Comparison of ENCODE assay signal across 8 cellular contexts in genomic region chr22:38467438-38467903, GRCh38. TPM values are rescaled to one million over a fixed set of nuclear protein-coding genes. Genes with fewer than 3 reads are reported as not detected.
DNase-seq lines count a peak whose midpoint lies in the region; ATAC-seq and TF ChIP-seq lines count a peak whose summit lies in the region.

No MANE protein-coding gene starts in this region.

- H3K36me3 ChIP-seq in GM06990 (ENCODE audit: control insufficient read depth, insufficient read depth, low read length) = no peaks in the 10 kb centered on the region

- intact Hi-C loops in activated CD8-positive, alpha-beta T cell treated with anti-CD3 and anti-CD28 coated beads for 36 hours (cut with micrococcal nuclease) = no loop called here
- intact Hi-C loops in left ventricle myocardium superior (cut with micrococcal nuclease) (no loop called here), sciatic nerve (cut with DNase I) (no loop called here)

- no peaks in the 10 kb centered on the region for H3K9me3 Mint-ChIP-seq in activated CD8-positive, alpha-beta T cell treated with anti-CD3 and anti-CD28 coated beads for 36 hours

- peak overlapping the region; percentile 32 for H3K4me3 ChIP-seq in GM06990 (replicated peaks; ENCODE audit: low read depth, low read length)

- peak overlapping the region; percentile 25 for H3K27ac Mint-ChIP-seq in activated CD8-positive, alpha-beta T cell treated with anti-CD3 and anti-CD28 coated beads for 36 hours

- peak overlapping the region; percentile 62 for H3K4me3 Mint-ChIP-seq in activated CD8-positive, alpha-beta T cell treated with anti-CD3 and anti-CD28 coated beads for 36 hours

- POLR2A ChIA-PET in activated CD8-positive, alpha-beta T cell treated with anti-CD3 and anti-CD28 coated beads for 36 hours (lab: Charles Lee) = interaction anchor here (1.1 to 1.4 kb wide), 3 partner anchors 10 to 99 kb away, joined by 3 to 7 read pairs (median 3); no protein-coding TSS in a partner anchor

- no peak for TF ChIP-seq CTCF in GM06990 (IDR thresholded peaks at IDR 0.05; ENCODE audit: insufficient read depth, low read length, poor library complexity, severe bottlenecking)
- no peak for TF ChIP-seq CTCF in activated CD8-positive, alpha-beta T cell treated with anti-CD3 and anti-CD28 coated beads for 36 hours (IDR thresholded peaks at IDR 0.05)

- CTCF ChIA-PET in activated CD8-positive, alpha-beta T cell treated with anti-CD3 and anti-CD28 coated beads for 36 hours (lab: Charles Lee) = interaction anchor here (0.9 kb wide), 2 partner anchors 28 to 104 kb away, joined by 3 read pairs; no protein-coding TSS in a partner anchor

- DNase-seq in GM06990 (ENCODE audit: extremely low read depth, insufficient read length) (no peak), left ventricle myocardium superior (no peak), sciatic nerve (ENCODE audit: low spot score) (peak; percentile 61), NCI-H524 (lab: John Stamatoyannopoulos, UW) (no peak), AML-193 (lab: John Stamatoyannopoulos, UW) (no peak), inferior parietal cortex (ENCODE audit: extremely low spot score) (no peak), NCI-H510A (lab: John Stamatoyannopoulos, UW) (no peak)
- no peak for DNase-seq in activated CD8-positive, alpha-beta T cell treated with anti-CD3 and anti-CD28 coated beads for 36 hours

- peaks cover 31% of the 10 kb centered on the region for H3K27me3 Mint-ChIP-seq in activated CD8-positive, alpha-beta T cell treated with anti-CD3 and anti-CD28 coated beads for 36 hours

- no peaks in the 10 kb centered on the region; the same call in none of the 2 replicates for H3K27me3 ChIP-seq in GM06990 (replicated peaks; ENCODE audit: control insufficient read depth, insufficient read depth, low read length)

- no peak for ATAC-seq in activated CD8-positive, alpha-beta T cell treated with anti-CD3 and anti-CD28 coated beads for 36 hours
- ATAC-seq in left ventricle myocardium superior = peak; percentile 5
- ATAC-seq in sciatic nerve = peak; percentile 12

- H3K36me3 Mint-ChIP-seq in activated CD8-positive, alpha-beta T cell treated with anti-CD3 and anti-CD28 coated beads for 36 hours (ENCODE audit: low read depth) = no peaks in the 10 kb centered on the region

- H3K4me1 Mint-ChIP-seq in activated CD8-positive, alpha-beta T cell treated with anti-CD3 and anti-CD28 coated beads for 36 hours (ENCODE audit: low read depth) = peaks cover 4% of the 10 kb centered on the region

RNA-seq across cellular contexts. Expression of gene KDELR3, which starts 0.4 kb away (rescaled TPM):
- 1 to 10 TPM; 1.7 to 2.1 TPM for total RNA-seq in activated CD8-positive, alpha-beta T cell treated with anti-CD3 and anti-CD28 coated beads for 36 hours
- 4.2 TPM for total RNA-seq in left ventricle myocardium superior
- 15.4 TPM for total RNA-seq in sciatic nerve

RNA-seq across cellular contexts. Expression of gene KCNJ4, which starts 12.5 kb away (rescaled TPM):
- not detected for total RNA-seq in activated CD8-positive, alpha-beta T cell treated with anti-CD3 and anti-CD28 coated beads for 36 hours
- total RNA-seq in left ventricle myocardium superior (20.5 TPM), sciatic nerve (0.71 TPM)

RNA-seq across cellular contexts. Expression of gene DDX17, which starts 38.6 kb away (rescaled TPM):
- 100 to 1,000 TPM; 320 to 334 TPM for total RNA-seq in activated CD8-positive, alpha-beta T cell treated with anti-CD3 and anti-CD28 coated beads for 36 hours
- total RNA-seq in left ventricle myocardium superior = 212 TPM
- total RNA-seq in sciatic nerve = 742 TPM

Comparison
In these comparisons a context has a peak if more than half of its experiments do, and no peak if none do; other contexts are left out.
1. RNA of gene KCNJ4, which starts 12.5 kb away (total RNA-seq): 20.5 TPM in left ventricle myocardium superior (single experiment); 0.71 TPM in sciatic nerve (single experiment) and not detected in activated CD8-positive, alpha-beta T cell treated with anti-CD3 and anti-CD28 coated beads for 36 hours; every median in the first group is over 10 times any median in the second.